12 cellular contexts compared by ENCODE assay signal in genomic region chr13:112065867-112066623, GRCh38. TPM values are rescaled to one million over a fixed set of nuclear protein-coding genes. Genes with fewer than 3 reads are reported as not detected.
DNase-seq lines count a peak whose midpoint lies in the region; ATAC-seq and TF ChIP-seq lines count a peak whose summit lies in the region.
"Had no signal": no experiment of that assay in that cellular context is flagged by ENCODE, and none has a peak within 500 bp of the region (broad histone marks: within the 10 kb centered on the region; RNA-seq: fewer than 3 reads in every experiment).

No MANE protein-coding gene starts in this region.

- H3K4me2 ChIP-seq in GM23248 (ENCODE audit: unreplicated experiment), result no peak overlapping the region

- H4K20me1 ChIP-seq in GM23248 (ENCODE audit: insufficient read depth), result no peaks in the 10 kb centered on the region

- H3F3A ChIP-seq in GM23248 (ENCODE audit: insufficient read depth), result no peaks in the 10 kb centered on the region

- no peaks in the 10 kb centered on the region for H3K9me2 ChIP-seq in GM23248 (ENCODE audit: insufficient read depth)

- in situ Hi-C loops in GM23248 (cut with MboI), result no loop called here

- H3K27ac Mint-ChIP-seq in CD8-positive, alpha-beta memory T cell, result no peak overlapping the region
- H3K27ac Mint-ChIP-seq in effector memory CD8-positive, alpha-beta T cell, result no peak overlapping the region
- H3K27ac Mint-ChIP-seq in osteocyte (ENCODE audit: unreplicated experiment) (no peak overlapping the region), Calu3 (ENCODE audit: unreplicated experiment) (no peak overlapping the region)
- H3K27ac Mint-ChIP-seq: activated B cell treated with CpG ODN at 0.5 μM for 24 hours had no signal

- H3K27me3 Mint-ChIP-seq in CD8-positive, alpha-beta memory T cell, result peaks cover 54 to 64% of the 10 kb centered on the region in 2 donors
- peaks cover 54 to 74% of the 10 kb centered on the region in 2 donors for H3K27me3 Mint-ChIP-seq in effector memory CD8-positive, alpha-beta T cell
- peaks cover 72% of the 10 kb centered on the region for H3K27me3 Mint-ChIP-seq in osteocyte (ENCODE audit: unreplicated experiment)
- H3K27me3 Mint-ChIP-seq in Calu3 (ENCODE audit: unreplicated experiment), result no peaks in the 10 kb centered on the region

- H3K9ac ChIP-seq in GM23248, result no peak overlapping the region

- no peaks in the 10 kb centered on the region for H3K79me2 ChIP-seq in GM23248 (ENCODE audit: insufficient read depth)

- peak overlapping the region in 6 of 7 donors; percentile 11 to 64 (median 44) for H3K4me3 Mint-ChIP-seq in CD8-positive, alpha-beta memory T cell
- H3K4me3 Mint-ChIP-seq in effector memory CD8-positive, alpha-beta T cell, result peak overlapping the region; percentile 4 to 46
- H3K4me3 Mint-ChIP-seq in osteocyte (ENCODE audit: unreplicated experiment) (peak overlapping the region; percentile 68), Calu3 (ENCODE audit: low read depth, unreplicated experiment) (no peak overlapping the region)
- H3K4me3 Mint-ChIP-seq: activated B cell treated with CpG ODN at 0.5 μM for 24 hours; central memory CD8-positive, alpha-beta T cell had no signal

- peak overlapping the region; percentile 15 for H3K4me3 ChIP-seq in CD8-positive, alpha-beta memory T cell (ENCODE audit: low read length)
- peak overlapping the region; percentile 22 for H3K4me3 ChIP-seq in H7 (ENCODE audit: insufficient read depth, low read depth, low read length)
- no peak overlapping the region for H3K4me3 ChIP-seq in GM23248

- H3K9me3 Mint-ChIP-seq in CD8-positive, alpha-beta memory T cell, result peaks cover 4 to 29% (median 13%) of the 10 kb centered on the region in 5 donors
- H3K9me3 Mint-ChIP-seq in effector memory CD8-positive, alpha-beta T cell, result peaks cover 0 to 2% of the 10 kb centered on the region in 2 donors
- H3K9me3 Mint-ChIP-seq in osteocyte (ENCODE audit: unreplicated experiment) (no peaks in the 10 kb centered on the region), Calu3 (ENCODE audit: low read depth, unreplicated experiment) (peaks cover 5% of the 10 kb centered on the region)
- H3K9me3 Mint-ChIP-seq: central memory CD8-positive, alpha-beta T cell had no signal

- H3K4me1 Mint-ChIP-seq in CD8-positive, alpha-beta memory T cell, result peaks cover 3 to 18% (median 13%) of the 10 kb centered on the region in 3 donors
- peaks cover 0 to 3% of the 10 kb centered on the region in 2 donors for H3K4me1 Mint-ChIP-seq in effector memory CD8-positive, alpha-beta T cell (ENCODE audit: low read depth in 2 of 2)
- H3K4me1 Mint-ChIP-seq in osteocyte (ENCODE audit: unreplicated experiment) (peaks cover 16% of the 10 kb centered on the region), Calu3 (ENCODE audit: low read depth, unreplicated experiment) (no peaks in the 10 kb centered on the region)

- no peaks in the 10 kb centered on the region for H3K9me3 ChIP-seq in CD8-positive, alpha-beta memory T cell (ENCODE audit: low read length)
- no peaks in the 10 kb centered on the region for H3K9me3 ChIP-seq in GM23248 (ENCODE audit: low read depth)

- TF ChIP-seq CTCF in osteocyte (IDR thresholded peaks at IDR 0.05), result no peak
- TF ChIP-seq CTCF in Calu3 (IDR thresholded peaks at IDR 0.05; ENCODE audit: unreplicated experiment), result no peak

- no peak overlapping the region for H2AFZ ChIP-seq in GM23248

- no TSS peak for BruUV-seq in Calu3 (replicated peaks; lab: Mats Ljungman, UMichigan)

- H3K36me3 ChIP-seq in CD8-positive, alpha-beta memory T cell (ENCODE audit: insufficient read depth, low read length), result no peaks in the 10 kb centered on the region
- H3K36me3 ChIP-seq in H7 (replicated peaks; ENCODE audit: control insufficient read depth, insufficient read depth, low read length) (no peaks in the 10 kb centered on the region), GM23248 (ENCODE audit: low read depth) (no peaks in the 10 kb centered on the region)

- WGBS in GM23248 (ENCODE audit: low coverage in 1 of 2, low lambda C conversion rate in 2 of 2, missing lambda C conversion rate in 2 of 2), 2 experiments, result 6 to 7% methylated on average over 39 to 48 of the region's 48 CpGs

- DNase-seq in CD8-positive, alpha-beta memory T cell, result no peak
- DNase-seq in H7 (peak; percentile 90), osteocyte (ENCODE audit: extremely low spot score, unreplicated experiment) (no peak), Calu3 (no peak), GM23248 (no peak)
- DNase-seq in effector memory CD8-positive, alpha-beta T cell, result no peak
- DNase-seq: activated B cell treated with CpG ODN at 0.5 μM for 24 hours had no signal

- POLR2A ChIA-PET in CD8-positive, alpha-beta memory T cell (lab: Charles Lee), result no interaction called here

- CTCF ChIA-PET in CD8-positive, alpha-beta memory T cell (lab: Charles Lee), result no interaction called here
- CTCF ChIA-PET in Calu3 (lab: Charles Lee), result no interaction called here

- intact Hi-C loops in Calu3 (cut with micrococcal nuclease; ENCODE audit: unreplicated experiment), result no loop called here

- peaks cover 0 to 5% (median 2%) of the 10 kb centered on the region in 3 donors for H3K36me3 Mint-ChIP-seq in CD8-positive, alpha-beta memory T cell
- H3K36me3 Mint-ChIP-seq in effector memory CD8-positive, alpha-beta T cell (ENCODE audit: insufficient read depth), result no peaks in the 10 kb centered on the region
- H3K36me3 Mint-ChIP-seq in osteocyte (ENCODE audit: unreplicated experiment) (no peaks in the 10 kb centered on the region), Calu3 (ENCODE audit: insufficient read depth, unreplicated experiment) (no peaks in the 10 kb centered on the region)

- H3K4me1 ChIP-seq in CD8-positive, alpha-beta memory T cell (ENCODE audit: insufficient read depth, low read length), result peaks cover 7% of the 10 kb centered on the region
- H3K4me1 ChIP-seq in GM23248 (ENCODE audit: insufficient read depth), result no peaks in the 10 kb centered on the region

- peaks cover 37% of the 10 kb centered on the region for H3K27me3 ChIP-seq in CD8-positive, alpha-beta memory T cell (ENCODE audit: insufficient read depth, low read length, poor library complexity, severe bottlenecking)
- H3K27me3 ChIP-seq in H7 (ENCODE audit: control insufficient read depth, insufficient read depth, low read length) (peaks cover 93% of the 10 kb centered on the region), GM23248 (replicated peaks; ENCODE audit: insufficient read depth) (peaks cover 73% of the 10 kb centered on the region)

- no peak overlapping the region for H3K27ac ChIP-seq in CD8-positive, alpha-beta memory T cell (ENCODE audit: low read depth, low read length)
- H3K27ac ChIP-seq in GM23248, result no peak overlapping the region

- ATAC-seq in effector memory CD8-positive, alpha-beta T cell (replicated peaks), result no peak
- ATAC-seq in HG03025 (IDR thresholded peaks at IDR 0.05; ENCODE audit: low FRiP score, unreplicated experiment), result no peak
- no peak for ATAC-seq in GM18858 (IDR thresholded peaks at IDR 0.05; ENCODE audit: unreplicated experiment)

RNA-seq across cellular contexts. Expression of gene SOX1, which starts 0.9 kb away (rescaled TPM):
- not detected for total RNA-seq in CD8-positive, alpha-beta memory T cell
- not detected for polyA plus RNA-seq in CD8-positive, alpha-beta memory T cell
- 0.15 TPM in 1 of 2 replicates, not detected in the other for total RNA-seq in H7 (2014; rRNA removed; shearing (Covaris generic))
- not detected in 2 replicates for total RNA-seq in osteocyte
- total RNA-seq in Calu3 (2022), result not detected in 2 replicates
- not detected in 2 replicates for total RNA-seq in GM23248 (2014; rRNA removed; shearing (Covaris generic))
- not detected in 2 replicates for polyA plus RNA-seq in GM23248 (2016; fragmentation: Nextera tagmentation; extraction: Ambion mirVana)
- total RNA-seq: activated B cell treated with CpG ODN at 0.5 μM for 24 hours, M059J, OCI-LY7 had no signal
